ENCODE assay signal across 10 cellular contexts in genomic region chr17:79728908-79729471, GRCh38. TPM values are rescaled to one million over a fixed set of nuclear protein-coding genes. Genes with fewer than 3 reads are reported as not detected.
DNase-seq lines count a peak whose midpoint lies in the region; ATAC-seq and TF ChIP-seq lines count a peak whose summit lies in the region.
"Had no signal": no experiment of that assay in that cellular context is flagged by ENCODE, and none has a peak within 500 bp of the region (broad histone marks: within the 10 kb centered on the region; RNA-seq: fewer than 3 reads in every experiment).

No MANE protein-coding gene starts in this region.

- intact Hi-C loops in lower lobe of right lung (cut with DNase I), result no loop called here

- H3K9me3 Mint-ChIP-seq in activated T-cell treated with anti-CD3 and anti-CD28 coated beads, Interleukin-2, amount 50 U/mL, for 24 hours, result no peaks in the 10 kb centered on the region
- H3K9me3 Mint-ChIP-seq in activated CD8-positive, alpha-beta T cell treated with anti-CD3 and anti-CD28 coated beads, Interleukin-2, amount 10 ng/mL, durations not matched to agents 7 days and 5 days (ENCODE audit: insufficient read depth), result no peaks in the 10 kb centered on the region
- H3K9me3 Mint-ChIP-seq: activated CD4-positive, alpha-beta memory T cell treated with anti-CD3 and anti-CD28 coated beads for 36 hours had no signal

- CTCF ChIA-PET in activated CD8-positive, alpha-beta T cell treated with anti-CD3 and anti-CD28 coated beads, Interleukin-2, amount 10 ng/mL, durations not matched to agents 7 days and 5 days (lab: Charles Lee), result interaction anchor here (1.0 to 2.2 kb wide), 3 partner anchors 12 to 328 kb away, joined by 3 to 19 read pairs (median 5); no protein-coding TSS in a partner anchor

- no peak overlapping the region for H3K4me3 Mint-ChIP-seq in activated T-cell treated with anti-CD3 and anti-CD28 coated beads, Interleukin-2, amount 50 U/mL, for 24 hours
- H3K4me3 Mint-ChIP-seq in activated CD8-positive, alpha-beta T cell treated with anti-CD3 and anti-CD28 coated beads, Interleukin-2, amount 10 ng/mL, durations not matched to agents 7 days and 5 days, result no peak overlapping the region

- no peak for TF ChIP-seq POLR2A in suprapubic skin (IDR thresholded peaks at IDR 0.05)

- H3K36me3 ChIP-seq in lower lobe of right lung, result no peaks in the 10 kb centered on the region
- H3K36me3 ChIP-seq in suprapubic skin, result no peaks in the 10 kb centered on the region

- POLR2A ChIA-PET in activated CD8-positive, alpha-beta T cell treated with anti-CD3 and anti-CD28 coated beads, Interleukin-2, amount 10 ng/mL, durations not matched to agents 7 days and 5 days (lab: Charles Lee), result no interaction called here

- H3K4me1 ChIP-seq in lower lobe of right lung (peaks cover 16% of the 10 kb centered on the region), suprapubic skin (peaks cover 4% of the 10 kb centered on the region)

- H3K27me3 ChIP-seq in lower lobe of right lung (ENCODE audit: low read depth), result no peaks in the 10 kb centered on the region
- H3K27me3 ChIP-seq in suprapubic skin, result no peaks in the 10 kb centered on the region

- H3K36me3 Mint-ChIP-seq in activated T-cell treated with anti-CD3 and anti-CD28 coated beads, Interleukin-2, amount 50 U/mL, for 24 hours (ENCODE audit: low read depth), result no peaks in the 10 kb centered on the region
- no peaks in the 10 kb centered on the region for H3K36me3 Mint-ChIP-seq in activated CD8-positive, alpha-beta T cell treated with anti-CD3 and anti-CD28 coated beads, Interleukin-2, amount 10 ng/mL, durations not matched to agents 7 days and 5 days (ENCODE audit: low read depth)
- H3K36me3 Mint-ChIP-seq: activated CD4-positive, alpha-beta memory T cell treated with anti-CD3 and anti-CD28 coated beads for 36 hours had no signal

- DNase-seq in activated T-cell treated with anti-CD3 and anti-CD28 coated beads, Interleukin-2, amount 50 U/mL, for 24 hours, result no peak
- DNase-seq in activated T-cell treated with anti-CD3 and anti-CD28 coated beads for 4 hours (no peak), lower lobe of right lung (no peak), suprapubic skin (ENCODE audit: low spot score in 2 of 2) (peak in 1 of 2 donors; percentile 59), NCI-H2196 treated with DMSO at 0.1 percent for 48 hours (lab: John Stamatoyannopoulos, UW; ENCODE audit: unreplicated experiment) (no peak), GM19240 (ENCODE audit: insufficient read length, low spot score) (no peak)
- no peak for DNase-seq in activated CD8-positive, alpha-beta T cell treated with anti-CD3 and anti-CD28 coated beads, Interleukin-2, amount 10 ng/mL, durations not matched to agents 7 days and 5 days

- H3K4me1 Mint-ChIP-seq in activated T-cell treated with anti-CD3 and anti-CD28 coated beads, Interleukin-2, amount 50 U/mL, for 24 hours (ENCODE audit: low read depth), result peaks cover 12% of the 10 kb centered on the region
- H3K4me1 Mint-ChIP-seq in activated CD8-positive, alpha-beta T cell treated with anti-CD3 and anti-CD28 coated beads, Interleukin-2, amount 10 ng/mL, durations not matched to agents 7 days and 5 days (ENCODE audit: low read depth), result peaks cover 25% of the 10 kb centered on the region

- ATAC-seq in activated CD8-positive, alpha-beta T cell treated with anti-CD3 and anti-CD28 coated beads, Interleukin-2, amount 10 ng/mL, durations not matched to agents 7 days and 5 days, result peak; percentile 9
- ATAC-seq in lower lobe of right lung (no peak), GM21390 (IDR thresholded peaks at IDR 0.05; ENCODE audit: unreplicated experiment) (no peak)

- no peak for TF ChIP-seq EP300 in suprapubic skin (IDR thresholded peaks at IDR 0.05)

- H3K27ac ChIP-seq in lower lobe of right lung (no peak overlapping the region), suprapubic skin (no peak overlapping the region)

- H3K27ac Mint-ChIP-seq in activated T-cell treated with anti-CD3 and anti-CD28 coated beads, Interleukin-2, amount 50 U/mL, for 24 hours, result peak overlapping the region; percentile 76
- peak overlapping the region; percentile 83 for H3K27ac Mint-ChIP-seq in activated CD8-positive, alpha-beta T cell treated with anti-CD3 and anti-CD28 coated beads, Interleukin-2, amount 10 ng/mL, durations not matched to agents 7 days and 5 days

- H3K27me3 Mint-ChIP-seq in activated T-cell treated with anti-CD3 and anti-CD28 coated beads, Interleukin-2, amount 50 U/mL, for 24 hours, result no peaks in the 10 kb centered on the region
- no peaks in the 10 kb centered on the region for H3K27me3 Mint-ChIP-seq in activated CD8-positive, alpha-beta T cell treated with anti-CD3 and anti-CD28 coated beads, Interleukin-2, amount 10 ng/mL, durations not matched to agents 7 days and 5 days (ENCODE audit: low read depth)
- H3K27me3 Mint-ChIP-seq: activated CD4-positive, alpha-beta memory T cell treated with anti-CD3 and anti-CD28 coated beads for 36 hours had no signal

- H3K9me3 ChIP-seq in lower lobe of right lung (no peaks in the 10 kb centered on the region), suprapubic skin (no peaks in the 10 kb centered on the region)

- peak overlapping the region; percentile 49 for H3K4me3 ChIP-seq in lower lobe of right lung
- peak overlapping the region; percentile 32 for H3K4me3 ChIP-seq in suprapubic skin

- no peak for TF ChIP-seq CTCF in lower lobe of right lung (IDR thresholded peaks at IDR 0.05)
- no peak for TF ChIP-seq CTCF in suprapubic skin (IDR thresholded peaks at IDR 0.05)

- WGBS in suprapubic skin, result 70% methylated on average over 22 of the region's 26 CpGs

RNA-seq across cellular contexts. Expression of gene ENPP7, which starts 1.8 kb away (rescaled TPM):
- under 1 TPM in 1 of 2 experiments, not detected in 1; 0.13 TPM for total RNA-seq in activated CD8-positive, alpha-beta T cell treated with anti-CD3 and anti-CD28 coated beads, Interleukin-2, amount 10 ng/mL, durations not matched to agents 7 days and 5 days
- total RNA-seq in lower lobe of right lung (0.18 TPM), suprapubic skin (not detected)
- total RNA-seq: A673 had no signal

RNA-seq across cellular contexts. Expression of gene CBX2, which starts 49.0 kb away (rescaled TPM):
- 10 to 100 TPM; 16.2 to 16.5 TPM for total RNA-seq in activated CD8-positive, alpha-beta T cell treated with anti-CD3 and anti-CD28 coated beads, Interleukin-2, amount 10 ng/mL, durations not matched to agents 7 days and 5 days
- total RNA-seq in lower lobe of right lung (3.9 TPM), suprapubic skin (1 to 10 TPM; 2.2 to 7.0 (median 5.2) TPM)
